ENCODE assay signal across 26 cellular contexts in genomic region chrX:140822861-140823260, GRCh38.
"Had no signal": no experiment of that assay in that cellular context is flagged by ENCODE, and none has a peak within 500 bp of the region (broad histone marks: within the 10 kb centered on the region; RNA-seq: fewer than 3 reads in every experiment).

No MANE protein-coding gene starts in this region.

- H3K36me3 ChIP-seq: gastroesophageal sphincter, left ventricle myocardium inferior, neural progenitor cell, right atrium auricular region, tibial nerve had no signal

- H3K36me3 Mint-ChIP-seq: activated CD8-positive, alpha-beta memory T cell treated with anti-CD3 and anti-CD28 coated beads, Interleukin-2, amount 10 ng/mL, durations not matched to agents 7 days and 5 days; natural killer cell; neural progenitor cell had no signal

- DNase-seq: activated CD4-positive, alpha-beta T cell treated with anti-CD3 and anti-CD28 coated beads for 4 hours; activated CD4-positive, CD25-positive, alpha-beta regulatory T cell; activated CD8-positive, alpha-beta memory T cell treated with anti-CD3 and anti-CD28 coated beads, Interleukin-2, amount 10 ng/mL, durations not matched to agents 7 days and 5 days; activated CD8-positive, alpha-beta T cell treated with anti-CD3 and anti-CD28 coated beads, Interleukin-2, amount 10 ng/mL, durations not matched to agents 7 days and 5 days; activated effector memory CD4-positive, alpha-beta T cell treated with anti-CD3 and anti-CD28 coated beads, Interleukin-2, amount 50 U/mL, for 16 hours; activated naive CD4-positive, alpha-beta T cell treated with anti-CD3 and anti-CD28 coated beads, Interleukin-2, amount 50 U/mL, for 16 hours; activated T-cell treated with anti-CD3 and anti-CD28 coated beads, Interleukin-2, amount 50 U/mL, for 48 hours; amniotic stem cell; caudate nucleus; cortex of kidney; islet precursor cell; left ventricle myocardium inferior; mesendoderm; natural killer cell; occipital lobe; psoas muscle; stimulated activated CD4-positive, alpha-beta T cell treated with anti-CD3 and anti-CD28 coated beads, Interleukin-1b, Interleukin-23, amount 100 ng/mL, for 48 hours; stimulated activated naive CD4-positive, alpha-beta T cell treated with Interleukin-2 at 50 U/mL for 16 hours had no signal

- H3K9me3 Mint-ChIP-seq: natural killer cell, neural progenitor cell had no signal

- ATAC-seq: activated CD8-positive, alpha-beta memory T cell treated with anti-CD3 and anti-CD28 coated beads, Interleukin-2, amount 10 ng/mL, durations not matched to agents 7 days and 5 days; activated CD8-positive, alpha-beta T cell treated with anti-CD3 and anti-CD28 coated beads, Interleukin-2, amount 10 ng/mL, durations not matched to agents 7 days and 5 days; gastroesophageal sphincter; natural killer cell; psoas muscle had no signal

- H3K79me2 ChIP-seq: hepatocyte, parathyroid adenoma had no signal

- H3K27ac Mint-ChIP-seq: activated CD8-positive, alpha-beta memory T cell treated with anti-CD3 and anti-CD28 coated beads, Interleukin-2, amount 10 ng/mL, durations not matched to agents 7 days and 5 days; activated CD8-positive, alpha-beta T cell treated with anti-CD3 and anti-CD28 coated beads, Interleukin-2, amount 10 ng/mL, durations not matched to agents 7 days and 5 days; natural killer cell; neural progenitor cell had no signal

- H3K4me1 ChIP-seq: gastroesophageal sphincter, left ventricle myocardium inferior, neural progenitor cell, parathyroid adenoma, psoas muscle, right atrium auricular region, tibial nerve had no signal

- H3K27me3 Mint-ChIP-seq: activated CD8-positive, alpha-beta memory T cell treated with anti-CD3 and anti-CD28 coated beads, Interleukin-2, amount 10 ng/mL, durations not matched to agents 7 days and 5 days had no signal

- H3K4me2 ChIP-seq: hepatocyte, neural progenitor cell, smooth muscle cell had no signal

- H3K4me1 Mint-ChIP-seq: activated CD8-positive, alpha-beta memory T cell treated with anti-CD3 and anti-CD28 coated beads, Interleukin-2, amount 10 ng/mL, durations not matched to agents 7 days and 5 days had no signal

- H3K4me3 Mint-ChIP-seq: activated CD8-positive, alpha-beta memory T cell treated with anti-CD3 and anti-CD28 coated beads, Interleukin-2, amount 10 ng/mL, durations not matched to agents 7 days and 5 days; activated CD8-positive, alpha-beta T cell treated with anti-CD3 and anti-CD28 coated beads, Interleukin-2, amount 10 ng/mL, durations not matched to agents 7 days and 5 days; natural killer cell; neural progenitor cell had no signal

- H3K27ac ChIP-seq: gastroesophageal sphincter, hepatocyte, left ventricle myocardium inferior, neural progenitor cell, parathyroid adenoma, psoas muscle, right atrium auricular region, tibial nerve had no signal

- H3K4me3 ChIP-seq: gastroesophageal sphincter, hepatocyte, left ventricle myocardium inferior, lung, neural progenitor cell, psoas muscle, right atrium auricular region, smooth muscle cell, tibial nerve had no signal

- H3K9ac ChIP-seq: neural progenitor cell, parathyroid adenoma had no signal

- H2AFZ ChIP-seq: hepatocyte, neural progenitor cell, parathyroid adenoma had no signal

- H3K27me3 ChIP-seq: gastroesophageal sphincter, hepatocyte, neural progenitor cell, right atrium auricular region had no signal
